ENCODE assay signal across 20 cellular contexts in genomic region chr17:39716879-39717536, GRCh38. TPM values are rescaled to one million over a fixed set of nuclear protein-coding genes. Genes with fewer than 3 reads are reported as not detected.
DNase-seq lines count a peak whose midpoint lies in the region; ATAC-seq and TF ChIP-seq lines count a peak whose summit lies in the region.
"Had no signal": no experiment of that assay in that cellular context is flagged by ENCODE, and none has a peak within 500 bp of the region (broad histone marks: within the 10 kb centered on the region; RNA-seq: fewer than 3 reads in every experiment).

No MANE protein-coding gene starts in this region.

- ATAC-seq in right lobe of liver: peak; percentile 84 to 95 (median 86)
- no peak for ATAC-seq in HG02885 (IDR thresholded peaks at IDR 0.05; ENCODE audit: poor library complexity, unreplicated experiment)
- ATAC-seq: activated CD8-positive, alpha-beta T cell treated with anti-CD3 and anti-CD28 coated beads for 36 hours; activated naive CD8-positive, alpha-beta T cell treated with anti-CD3 and anti-CD28 coated beads, Interleukin-2, amount 50 U/mL, for 24 hours had no signal

- H3K36me3 ChIP-seq in esophagus (ENCODE audit: control insufficient read depth in 2 of 2, insufficient read depth in 2 of 2, low read length in 1 of 2): peaks cover 14 to 38% of the 10 kb centered on the region in 2 donors
- peaks cover 0 to 12% (median 0%) of the 10 kb centered on the region in 4 donors for H3K36me3 ChIP-seq in right lobe of liver
- H3K36me3 ChIP-seq in transverse colon: peaks cover 0 to 15% (median 5%) of the 10 kb centered on the region in 4 donors

- no peak for TF ChIP-seq EP300 in transverse colon (IDR thresholded peaks at IDR 0.05; ENCODE audit: low read depth)

- H3K4me3 ChIP-seq in esophagus (ENCODE audit: low read depth in 1 of 2, low read length in 2 of 2) (no peak overlapping the region), right lobe of liver (no peak overlapping the region), transverse colon (no peak overlapping the region)
- H3K4me3 ChIP-seq: PC-9 had no signal

- H3K9me3 ChIP-seq in esophagus (ENCODE audit: control insufficient read depth in 2 of 2, insufficient read depth in 1 of 2, low read depth in 1 of 2, low read length in 1 of 2) (no peaks in the 10 kb centered on the region), right lobe of liver (no peaks in the 10 kb centered on the region), transverse colon (no peaks in the 10 kb centered on the region)

- intact Hi-C loops in right lobe of liver (cut with DNase I): no loop called here
- intact Hi-C loops in transverse colon (cut with DNase I; ENCODE audit: low total_unique reads): no loop called here

- H3K4me1 ChIP-seq in esophagus (ENCODE audit: control insufficient read depth in 2 of 2, insufficient read depth in 2 of 2, low read length in 1 of 2): peaks cover 9 to 13% of the 10 kb centered on the region in 2 donors
- H3K4me1 ChIP-seq in right lobe of liver: peaks cover 0 to 4% (median 0%) of the 10 kb centered on the region in 4 donors
- peaks cover 0 to 40% (median 19%) of the 10 kb centered on the region in 4 donors for H3K4me1 ChIP-seq in transverse colon

- WGBS in esophagus, 2 donors: 66 to 71% methylated on average over 11 of the region's 11 CpGs
- 57% methylated on average over 7 of the region's 11 CpGs for WGBS in right lobe of liver (ENCODE audit: insufficient coverage, low coverage, low lambda C conversion rate, missing lambda C conversion rate)
- WGBS in transverse colon (ENCODE audit: low coverage in 1 of 2), 2 donors: 65 to 81% methylated on average over 6 to 11 of the region's 11 CpGs

- H3K27me3 ChIP-seq in esophagus (ENCODE audit: control insufficient read depth in 1 of 2, insufficient read depth in 2 of 2, low read length in 2 of 2) (no peaks in the 10 kb centered on the region), right lobe of liver (no peaks in the 10 kb centered on the region), transverse colon (no peaks in the 10 kb centered on the region)

- no peak for TF ChIP-seq CTCF in right lobe of liver (IDR thresholded peaks at IDR 0.05)
- TF ChIP-seq CTCF in transverse colon (IDR thresholded peaks at IDR 0.05): no peak

- no peak for TF ChIP-seq POLR2A in right lobe of liver (IDR thresholded peaks at IDR 0.05)
- no peak for TF ChIP-seq POLR2A in transverse colon (IDR thresholded peaks at IDR 0.05)

- in situ Hi-C loops in transverse colon (cut with MboI; ENCODE audit: low pct_ligation_motif_present in 1 of 4, low pct_unique_long_range_greater_than_20kb in 1 of 4, low sequenced_read_pairs in 3 of 4): no loop called here

- H3K27ac ChIP-seq in esophagus (ENCODE audit: low read depth in 2 of 2, low read length in 1 of 2): peak overlapping the region; percentile 95 to 96
- peak overlapping the region in 2 of 3 donors; percentile 21 to 56 for H3K27ac ChIP-seq in right lobe of liver
- peak overlapping the region; percentile 75 to 88 (median 84) for H3K27ac ChIP-seq in transverse colon
- H3K27ac ChIP-seq: PC-9, VCaP had no signal

- DNase-seq in NCI-H226: peak; percentile 42
- peak in 2 of 3 donors; percentile 71 to 80 for DNase-seq in right lobe of liver
- peak; percentile 83 for DNase-seq in transverse colon
- DNase-seq in HuH-7.5 (ENCODE audit: low spot score): no peak
- no peak for DNase-seq in NCI-H2107 treated with DMSO at 0.1 percent for 48 hours (lab: John Stamatoyannopoulos, UW; ENCODE audit: unreplicated experiment)
- DNase-seq in 8988T: no peak
- DNase-seq: activated CD8-positive, alpha-beta T cell treated with anti-CD3 and anti-CD28 coated beads for 36 hours; activated naive CD8-positive, alpha-beta T cell treated with anti-CD3 and anti-CD28 coated beads, Interleukin-2, amount 50 U/mL, for 24 hours; C1 segment of cervical spinal cord; Kasumi-1; NCI-H1436 treated with DMSO at 0.1 percent for 48 hours; NCI-H510A treated with DMSO at 0.1 percent for 48 hours; PC-9; substantia nigra; SW 1271 had no signal

RNA-seq across cellular contexts. Expression of gene MIEN1, which starts 13.3 kb away (rescaled TPM):
- polyA plus RNA-seq in esophagus: 10 to 100 TPM; 57.5 to 98.6 TPM
- total RNA-seq in right lobe of liver (10 to 100 TPM; 23.1 to 61.6 (median 29.0) TPM), transverse colon (100 to 1,000 TPM in 3 of 4 donors, 10 to 100 TPM in 1; 99.3 to 215 (median 109) TPM)

RNA-seq across cellular contexts. Expression of gene ERBB2, which starts 17.1 kb away (rescaled TPM):
- polyA plus RNA-seq in esophagus: 10 to 100 TPM; 68.4 to 98.1 TPM
- total RNA-seq in right lobe of liver (10 to 100 TPM in 5 of 6 experiments, 1 to 10 TPM in 1; 8.9 to 40.4 (median 26.2) TPM), transverse colon (100 to 1,000 TPM; 175 to 439 (median 234) TPM)

RNA-seq across cellular contexts. Expression of gene GRB7, which starts 20.7 kb away (rescaled TPM):
- polyA plus RNA-seq in esophagus: 10 to 100 TPM; 43.7 to 55.0 TPM
- total RNA-seq in right lobe of liver: 10 to 100 TPM in 2 of 6 experiments, 1 to 10 TPM in 4; 2.1 to 10.9 (median 7.5) TPM
- 10 to 100 TPM; 25.9 to 44.5 (median 32.3) TPM for total RNA-seq in transverse colon
- total RNA-seq: glomerular endothelial cell had no signal

RNA-seq across cellular contexts. Expression of gene PGAP3, which starts 29.2 kb away (rescaled TPM):
- 10 to 100 TPM; 28.8 to 40.0 TPM for polyA plus RNA-seq in esophagus
- total RNA-seq in right lobe of liver: 10 to 100 TPM in 5 of 6 experiments, 1 to 10 TPM in 1; 9.7 to 25.7 (median 18.3) TPM
- 10 to 100 TPM; 19.9 to 82.6 (median 46.2) TPM for total RNA-seq in transverse colon

RNA-seq across cellular contexts. Expression of gene PNMT, which starts 48.8 kb away (rescaled TPM):
- polyA plus RNA-seq in esophagus: 1 to 10 TPM; 1.8 to 2.2 TPM
- total RNA-seq in right lobe of liver (under 1 TPM in 2 of 6 experiments, not detected in 4; 0.37 TPM), transverse colon (10 to 100 TPM in 1 of 4 donors, 1 to 10 TPM in 2, under 1 TPM in 1; 0.80 to 48.3 (median 1.3) TPM)
- total RNA-seq: activated T-helper 1 cell treated with anti-CD3 and anti-CD28 coated beads, Interleukin-12 subunit alpha, Interleukin-12 subunit beta, Interleukin-2, Interleukin-4 antibody, amounts not matched to agents 30 ng/mL and 10 ng/mL and 1 ng/mL, durations not matched to agents 14 hours and 24 hours and 36 hours; glomerular endothelial cell had no signal

Comparison
In these comparisons a context has a peak if more than half of its experiments do, and no peak if none do; other contexts are left out.
1. DNase-seq: peak in NCI-H226 (single experiment), right lobe of liver (2 of 3) and transverse colon (single experiment); none in HuH-7.5 (single experiment), NCI-H2107 treated with DMSO at 0.1 percent for 48 hours (single experiment) and 8988T (single experiment).
2. H3K27ac ChIP-seq: peak in every context shown above with its lines; median percentile 96 in esophagus; 84 in transverse colon; 38 in right lobe of liver.
3. RNA of gene ERBB2, which starts 17.1 kb away (total RNA-seq): 175 to 439 TPM in transverse colon; 8.9 to 40.4 TPM in right lobe of liver; every median in the first group is over 4 times any median in the second.